ENCODE assay signal across 9 cellular contexts in genomic region chr11:120316880-120317688, GRCh38. TPM values are rescaled to one million over a fixed set of nuclear protein-coding genes. Genes with fewer than 3 reads are reported as not detected.
DNase-seq lines count a peak whose midpoint lies in the region; ATAC-seq, FAIRE-seq and TF ChIP-seq lines count a peak whose summit lies in the region.
"Had no signal": no experiment of that assay in that cellular context is flagged by ENCODE, and none has a peak within 500 bp of the region (broad histone marks: within the 10 kb centered on the region; RNA-seq: fewer than 3 reads in every experiment).

No MANE protein-coding gene starts in this region.

- no peak overlapping the region for H3K4me3 Mint-ChIP-seq in activated T-cell treated with anti-CD3 and anti-CD28 coated beads, Interleukin-2, amount 50 U/mL, for 4 hours
- H3K4me3 Mint-ChIP-seq in naive thymus-derived CD8-positive, alpha-beta T cell: no peak overlapping the region

- H3K27me3 ChIP-seq in right lobe of liver: no peaks in the 10 kb centered on the region
- peaks cover 0 to 15% of the 10 kb centered on the region in 2 experiments; a peak in 1 of 5 replicates for H3K27me3 ChIP-seq in HepG2 (ENCODE audit: control insufficient read depth in 1 of 2, insufficient read depth in 2 of 2, low read length in 2 of 2)
- H3K27me3 ChIP-seq in esophagus squamous epithelium: no peaks in the 10 kb centered on the region
- no peaks in the 10 kb centered on the region for H3K27me3 ChIP-seq in mucosa of rectum (ENCODE audit: control insufficient read depth in 2 of 2, insufficient read depth in 2 of 2, low read length in 2 of 2)

- no peaks in the 10 kb centered on the region for H4K20me1 ChIP-seq in HepG2 (ENCODE audit: insufficient read depth, low read length)

- no peak overlapping the region for H3K9ac ChIP-seq in HepG2 (ENCODE audit: insufficient read depth, low read depth, low read length)
- peak overlapping the region in 1 of 2 donors; percentile 62 for H3K9ac ChIP-seq in mucosa of rectum (ENCODE audit: low read depth in 1 of 2, low read length in 2 of 2)

- H3K27ac ChIP-seq in right lobe of liver (no peak overlapping the region), HepG2 (ENCODE audit: extremely low read length, insufficient read depth, low read length) (no peak overlapping the region), esophagus squamous epithelium (peak overlapping the region; percentile 83 to 90 (median 84)), mucosa of rectum (ENCODE audit: low read depth in 2 of 2, low read length in 2 of 2) (peak overlapping the region; percentile 52 to 68)

- no peaks in the 10 kb centered on the region for H3K36me3 ChIP-seq in right lobe of liver
- H3K36me3 ChIP-seq in HepG2 (replicated peaks in 1 of 2; ENCODE audit: control insufficient read depth in 1 of 2, insufficient read depth in 2 of 2, low read length in 2 of 2): no peaks in the 10 kb centered on the region
- H3K36me3 ChIP-seq in esophagus squamous epithelium: no peaks in the 10 kb centered on the region
- no peaks in the 10 kb centered on the region for H3K36me3 ChIP-seq in mucosa of rectum (ENCODE audit: control insufficient read depth in 2 of 2, insufficient read depth in 2 of 2, low read length in 2 of 2)

- no peak overlapping the region for H3K4me2 ChIP-seq in HepG2 (ENCODE audit: low read depth, low read length)

- ATAC-seq in right lobe of liver (peak in 3 of 4 donors; percentile 12 to 38 (median 33)), HepG2 (no peak), GM18873 (IDR thresholded peaks at IDR 0.05; ENCODE audit: low FRiP score, unreplicated experiment) (no peak)
- ATAC-seq in activated T-cell treated with anti-CD3 and anti-CD28 coated beads, Interleukin-2, amount 50 U/mL, for 4 hours: no peak
- no peak for ATAC-seq in naive thymus-derived CD8-positive, alpha-beta T cell

- H3K27me3 Mint-ChIP-seq in activated T-cell treated with anti-CD3 and anti-CD28 coated beads, Interleukin-2, amount 50 U/mL, for 4 hours (ENCODE audit: low read depth): peaks cover 28% of the 10 kb centered on the region
- peaks cover 11 to 35% (median 27%) of the 10 kb centered on the region in 5 donors for H3K27me3 Mint-ChIP-seq in naive thymus-derived CD8-positive, alpha-beta T cell

- no peaks in the 10 kb centered on the region for H3K9me3 ChIP-seq in right lobe of liver
- H3K9me3 ChIP-seq in HepG2 (ENCODE audit: low read length): no peaks in the 10 kb centered on the region
- no peaks in the 10 kb centered on the region for H3K9me3 ChIP-seq in esophagus squamous epithelium
- H3K9me3 ChIP-seq in mucosa of rectum (ENCODE audit: control insufficient read depth in 2 of 2, low read length in 2 of 2): no peaks in the 10 kb centered on the region

- in situ Hi-C loops in HepG2 (cut with HindIII; ENCODE audit: extremely low pct_ligation_motif_present, low pct_unique_long_range_greater_than_20kb): no loop called here

- DNase-seq in right lobe of liver (no peak), HepG2 (ENCODE audit: low spot score) (no peak), esophagus squamous epithelium (lab: John Stamatoyannopoulos, UW) (no peak), NK-92 (lab: John Stamatoyannopoulos, UW; ENCODE audit: unreplicated experiment) (no peak)
- DNase-seq in activated T-cell treated with anti-CD3 and anti-CD28 coated beads, Interleukin-2, amount 50 U/mL, for 4 hours: no peak
- DNase-seq in naive thymus-derived CD8-positive, alpha-beta T cell: no peak
- DNase-seq: NCI-H226 had no signal

- no peak for TF ChIP-seq RAD21 in HepG2 (CRISPR knock-in tag; IDR thresholded peaks at IDR 0.05)

- 42% methylated on average over 7 of the region's 8 CpGs for WGBS in right lobe of liver (ENCODE audit: insufficient coverage, low coverage, low lambda C conversion rate, missing lambda C conversion rate)
- 30% methylated on average over 8 of the region's 8 CpGs for WGBS in HepG2 (ENCODE audit: low lambda C conversion rate)
- WGBS in esophagus squamous epithelium, 2 donors: 14 to 24% methylated on average over 6 to 8 of the region's 8 CpGs

- intact Hi-C loops in right lobe of liver (cut with DNase I) (no loop called here), HepG2 (cut with micrococcal nuclease; ENCODE audit: unreplicated experiment) (no loop called here), esophagus squamous epithelium (cut with DNase I) (no loop called here)

- no peaks in the 10 kb centered on the region for H3K36me3 Mint-ChIP-seq in activated T-cell treated with anti-CD3 and anti-CD28 coated beads, Interleukin-2, amount 50 U/mL, for 4 hours (ENCODE audit: insufficient read depth)
- H3K36me3 Mint-ChIP-seq in naive thymus-derived CD8-positive, alpha-beta T cell: no peaks in the 10 kb centered on the region

- H3K9me3 Mint-ChIP-seq in activated T-cell treated with anti-CD3 and anti-CD28 coated beads, Interleukin-2, amount 50 U/mL, for 4 hours: no peaks in the 10 kb centered on the region
- H3K9me3 Mint-ChIP-seq in naive thymus-derived CD8-positive, alpha-beta T cell: no peaks in the 10 kb centered on the region

- H3K4me3 ChIP-seq in right lobe of liver: no peak overlapping the region
- H3K4me3 ChIP-seq in HepG2 (replicated peaks in 1 of 3; ENCODE audit: insufficient read depth in 1 of 3, low read depth in 2 of 3, low read length in 3 of 3): no peak overlapping the region
- peak overlapping the region in 3 of 4 donors; percentile 25 to 45 (median 32) for H3K4me3 ChIP-seq in esophagus squamous epithelium
- H3K4me3 ChIP-seq in mucosa of rectum (ENCODE audit: low read length in 2 of 2): peak overlapping the region in 1 of 2 donors; percentile 1

- H3K4me1 Mint-ChIP-seq in activated T-cell treated with anti-CD3 and anti-CD28 coated beads, Interleukin-2, amount 50 U/mL, for 4 hours (ENCODE audit: low read depth): no peaks in the 10 kb centered on the region
- no peaks in the 10 kb centered on the region for H3K4me1 Mint-ChIP-seq in naive thymus-derived CD8-positive, alpha-beta T cell

- no peak for TF ChIP-seq EP300 in HepG2 (IDR thresholded peaks at IDR 0.05; ENCODE audit: low read depth in 2 of 2, low read length in 2 of 2)
- TF ChIP-seq EP300 in HepG2 (CRISPR knock-in tag; IDR thresholded peaks at IDR 0.05; ENCODE audit: borderline replicate concordance): no peak

- TF ChIP-seq CTCF in right lobe of liver (IDR thresholded peaks at IDR 0.05): no peak
- TF ChIP-seq CTCF in HepG2 (CRISPR knock-in tag; IDR thresholded peaks at IDR 0.05): no peak
- no peak for TF ChIP-seq CTCF in esophagus squamous epithelium (IDR thresholded peaks at IDR 0.05)

- no peak overlapping the region for H2AFZ ChIP-seq in HepG2 (ENCODE audit: low read length)

- H3K27ac Mint-ChIP-seq in naive thymus-derived CD8-positive, alpha-beta T cell: no peak overlapping the region

- no peak for TF ChIP-seq POLR2A in right lobe of liver (IDR thresholded peaks at IDR 0.05)
- no peak for TF ChIP-seq POLR2A in HepG2 (IDR thresholded peaks at IDR 0.05; ENCODE audit: insufficient read depth in 1 of 2, low read depth in 2 of 2, low read length in 2 of 2)
- TF ChIP-seq POLR2A in esophagus squamous epithelium (IDR thresholded peaks at IDR 0.05): peak in 2 of 4 donors; percentile 31 to 36

- FAIRE-seq in HepG2 (lab: Jason Lieb, UNC): no peak

- CTCF ChIA-PET in HepG2 (lab: Yijun Ruan, JAX; ENCODE audit: low intra/inter-chr PET ratio, low total read pairs): no interaction called here

- no TSS peak for BruUV-seq in HepG2 (replicated peaks; lab: Mats Ljungman, UMichigan)

- no peaks in the 10 kb centered on the region for H3K79me2 ChIP-seq in HepG2 (ENCODE audit: insufficient read depth, low read length)

- no peaks in the 10 kb centered on the region for H3K4me1 ChIP-seq in right lobe of liver
- H3K4me1 ChIP-seq in HepG2 (ENCODE audit: insufficient read depth, low read length): peaks cover 13% of the 10 kb centered on the region; the same call in 1 of the 2 replicates
- H3K4me1 ChIP-seq in esophagus squamous epithelium: peaks cover 0 to 42% (median 22%) of the 10 kb centered on the region in 3 donors
- peaks cover 13% of the 10 kb centered on the region in 2 donors for H3K4me1 ChIP-seq in mucosa of rectum (ENCODE audit: control insufficient read depth in 2 of 2, insufficient read depth in 2 of 2, low read length in 2 of 2)

- POLR2A ChIA-PET in HepG2 (lab: Yijun Ruan, JAX): no interaction called here
- POLR2A ChIA-PET in naive thymus-derived CD8-positive, alpha-beta T cell (lab: Charles Lee): no interaction called here

RNA-seq across cellular contexts. Expression of gene TLCD5, which starts 8.0 kb away (rescaled TPM):
- total RNA-seq in right lobe of liver: 1 to 10 TPM in 1 of 6 experiments, under 1 TPM in 5; 0.07 to 1.3 (median 0.38) TPM
- 4.1 and 6.1 TPM in 2 replicates for total RNA-seq in HepG2 (2016; rRNA removed; fragmentation: Illumina TruSeq; extraction: Trizol)
- total RNA-seq in HepG2 (2016; cell fraction: cytosol; rRNA removed; fragmentation: Illumina TruSeq; extraction: Trizol; ENCODE audit: low read depth): 9.6 and 10.5 TPM in 2 replicates
- 3.9 and 5.8 TPM in 2 replicates for total RNA-seq in HepG2 (2016; cell fraction: insoluble cytoplasmic fraction; rRNA removed; fragmentation: Illumina TruSeq; extraction: Trizol)
- 9.2 and 11.6 TPM in 2 replicates for total RNA-seq in HepG2 (2016; cell fraction: membrane; rRNA removed; fragmentation: Illumina TruSeq; extraction: Trizol)
- 5.6 and 5.9 TPM in 2 replicates for total RNA-seq in HepG2 (2016; cell fraction: nucleus; rRNA removed; fragmentation: Illumina TruSeq; extraction: Trizol)
- 7.2 and 7.6 TPM in 2 replicates for polyA plus RNA-seq in HepG2 (2011; rRNA removed)
- 5.8 and 7.1 TPM in 2 replicates for polyA plus RNA-seq in HepG2 (2011; cell fraction: cytosol; rRNA removed)
- 10.9 and 15.5 TPM in 2 replicates for polyA plus RNA-seq in HepG2 (2011; cell fraction: nucleus; rRNA removed)
- 3.8 and 5.5 TPM in 2 replicates for polyA plus RNA-seq in HepG2 (2012)
- polyA plus RNA-seq in HepG2 (2016; cell fraction: cytosol; fragmentation: Illumina TruSeq; extraction: Trizol; ENCODE audit: low read depth): 12.4 and 13.2 TPM in 2 replicates
- polyA plus RNA-seq in HepG2 (2016; cell fraction: insoluble cytoplasmic fraction; fragmentation: Illumina TruSeq; extraction: Trizol; ENCODE audit: low read depth): 3.1 and 3.6 TPM in 2 replicates
- polyA plus RNA-seq in HepG2 (2016; cell fraction: membrane; fragmentation: Illumina TruSeq; extraction: Trizol; ENCODE audit: low read depth): 8.8 and 10.0 TPM in 2 replicates
- 10.3 and 11.4 TPM in 2 replicates for polyA plus RNA-seq in HepG2 (2016; cell fraction: nucleus; fragmentation: Illumina TruSeq; extraction: Trizol; ENCODE audit: insufficient read depth, low read depth)
- polyA minus RNA-seq in HepG2 (2011; rRNA and poly(A)+ RNA removed; ENCODE audit: low replicate concordance): 9.7 and 11.0 TPM in 2 replicates
- 2.6 and 3.7 TPM in 2 replicates for polyA minus RNA-seq in HepG2 (2011; cell fraction: cytosol; rRNA and poly(A)+ RNA removed)
- 4.5 and 8.3 TPM in 2 replicates for polyA minus RNA-seq in HepG2 (2011; cell fraction: nucleus; rRNA and poly(A)+ RNA removed)
- total RNA-seq in esophagus squamous epithelium: 1 to 10 TPM in 1 of 4 donors, under 1 TPM in 3; 0.23 to 3.2 (median 0.43) TPM
- under 1 TPM; 0.23 to 0.43 (median 0.26) TPM for total RNA-seq in activated T-cell treated with anti-CD3 and anti-CD28 coated beads, Interleukin-2, amount 50 U/mL, for 4 hours
- under 1 TPM in 1 of 2 experiments, not detected in 1; 0.80 TPM for total RNA-seq in naive thymus-derived CD8-positive, alpha-beta T cell
- polyA plus RNA-seq in naive thymus-derived CD8-positive, alpha-beta T cell: not detected

RNA-seq across cellular contexts. Expression of gene ARHGEF12, which starts 19.1 kb away (rescaled TPM):
- 100 to 1,000 TPM in 3 of 6 experiments, 10 to 100 TPM in 3; 75.1 to 113 (median 94.0) TPM for total RNA-seq in right lobe of liver
- total RNA-seq in HepG2 (2016; rRNA removed; fragmentation: Illumina TruSeq; extraction: Trizol): 54.4 and 72.2 TPM in 2 replicates
- 23.8 and 24.8 TPM in 2 replicates for total RNA-seq in HepG2 (2016; cell fraction: cytosol; rRNA removed; fragmentation: Illumina TruSeq; extraction: Trizol; ENCODE audit: low read depth)
- 51.9 and 66.9 TPM in 2 replicates for total RNA-seq in HepG2 (2016; cell fraction: insoluble cytoplasmic fraction; rRNA removed; fragmentation: Illumina TruSeq; extraction: Trizol)
- 27.8 and 29.0 TPM in 2 replicates for total RNA-seq in HepG2 (2016; cell fraction: membrane; rRNA removed; fragmentation: Illumina TruSeq; extraction: Trizol)
- 65.7 and 68.9 TPM in 2 replicates for total RNA-seq in HepG2 (2016; cell fraction: nucleus; rRNA removed; fragmentation: Illumina TruSeq; extraction: Trizol)
- 16.2 and 17.9 TPM in 2 replicates for polyA plus RNA-seq in HepG2 (2011; rRNA removed)
- 10.1 and 15.9 TPM in 2 replicates for polyA plus RNA-seq in HepG2 (2011; cell fraction: cytosol; rRNA removed)
- polyA plus RNA-seq in HepG2 (2011; cell fraction: nucleus; rRNA removed): 18.6 and 22.0 TPM in 2 replicates
- polyA plus RNA-seq in HepG2 (2012): 30.2 and 31.4 TPM in 2 replicates
- 0.95 and 1.2 TPM in 2 replicates for polyA plus RNA-seq in HepG2 (2016; cell fraction: cytosol; fragmentation: Illumina TruSeq; extraction: Trizol; ENCODE audit: low read depth)
- polyA plus RNA-seq in HepG2 (2016; cell fraction: insoluble cytoplasmic fraction; fragmentation: Illumina TruSeq; extraction: Trizol; ENCODE audit: low read depth): 35.8 and 36.1 TPM in 2 replicates
- polyA plus RNA-seq in HepG2 (2016; cell fraction: membrane; fragmentation: Illumina TruSeq; extraction: Trizol; ENCODE audit: low read depth): 5.1 and 6.3 TPM in 2 replicates
- polyA plus RNA-seq in HepG2 (2016; cell fraction: nucleus; fragmentation: Illumina TruSeq; extraction: Trizol; ENCODE audit: insufficient read depth, low read depth): 31.1 and 33.7 TPM in 2 replicates
- 46.5 and 46.8 TPM in 2 replicates for polyA minus RNA-seq in HepG2 (2011; rRNA and poly(A)+ RNA removed; ENCODE audit: low replicate concordance)
- 52.1 and 66.1 TPM in 2 replicates for polyA minus RNA-seq in HepG2 (2011; cell fraction: cytosol; rRNA and poly(A)+ RNA removed)
- polyA minus RNA-seq in HepG2 (2011; cell fraction: nucleus; rRNA and poly(A)+ RNA removed): 151 and 164 TPM in 2 replicates
- total RNA-seq in esophagus squamous epithelium: 100 to 1,000 TPM in 1 of 4 donors, 10 to 100 TPM in 3; 57.4 to 106 (median 70.7) TPM
- 10 to 100 TPM; 15.7 to 19.9 (median 18.7) TPM for total RNA-seq in activated T-cell treated with anti-CD3 and anti-CD28 coated beads, Interleukin-2, amount 50 U/mL, for 4 hours
- 1 to 10 TPM; 4.6 to 5.4 TPM for total RNA-seq in naive thymus-derived CD8-positive, alpha-beta T cell
- 1 to 10 TPM in 1 of 3 donors, under 1 TPM in 2; 0.76 to 1.4 (median 0.90) TPM for polyA plus RNA-seq in naive thymus-derived CD8-positive, alpha-beta T cell

Comparison
In these comparisons a context has a peak if more than half of its experiments do, and no peak if none do; other contexts are left out.
1. ATAC-seq: peak in right lobe of liver (3 of 4); none in HepG2 (single experiment), activated T-cell treated with anti-CD3 and anti-CD28 coated beads, Interleukin-2, amount 50 U/mL, for 4 hours (0 of 2), GM18873 (single experiment) and naive thymus-derived CD8-positive, alpha-beta T cell (0 of 2).
2. H3K27ac ChIP-seq: peak in esophagus squamous epithelium (4 of 4) and mucosa of rectum (2 of 2); none in right lobe of liver (0 of 3) and HepG2 (single experiment).
3. H3K4me3 ChIP-seq: peak in esophagus squamous epithelium (3 of 4); none in right lobe of liver (0 of 3) and HepG2 (0 of 3).